18 cellular contexts compared by ENCODE assay signal in the genomic region with DNA sequence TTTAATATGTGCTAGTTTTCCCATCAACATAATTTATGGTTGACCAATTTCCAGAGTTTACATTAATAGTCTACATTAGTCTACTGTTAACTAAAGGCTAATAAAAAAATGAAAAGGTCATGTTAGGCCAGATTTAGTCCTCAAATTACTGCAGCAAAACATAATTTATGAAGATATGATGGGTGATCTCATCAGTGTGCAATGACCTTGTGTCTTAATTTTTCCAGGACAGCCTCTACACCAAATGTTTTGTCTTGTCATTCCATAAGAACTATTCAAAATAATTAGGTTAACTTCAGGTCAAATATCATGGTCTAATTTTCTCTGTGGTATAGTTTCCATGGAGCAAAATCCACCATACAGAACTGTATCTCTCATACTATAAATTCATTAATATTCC.
A peak's percentile ranks its signal among the peaks of the same experiment; 100 is the strongest.
DNase-seq lines count a peak whose midpoint lies in the region; ATAC-seq and TF ChIP-seq lines count a peak whose summit lies in the region.
"Had no signal": no experiment of that assay in that cellular context is flagged by ENCODE, and none has a peak within 500 bp of the region (broad histone marks: within the 10 kb centered on the region; RNA-seq: fewer than 3 reads in every experiment).

No MANE protein-coding gene starts in this region.

- intact Hi-C loops in A673 (cut with micrococcal nuclease; ENCODE audit: unreplicated experiment), result no loop called here

- H3K9me3 ChIP-seq in RWPE2 (ENCODE audit: severe bottlenecking), result no peaks in the 10 kb centered on the region
- no peaks in the 10 kb centered on the region for H3K9me3 ChIP-seq in A673 (ENCODE audit: low read depth, low read length, poor library complexity, severe bottlenecking)

- no peak for ATAC-seq in RWPE2 (ENCODE audit: low read depth)
- ATAC-seq: SK-N-SH treated with all-trans-retinoic acid at 6 μM for 48 hours had no signal

- POLR2A ChIA-PET in A673 (lab: Charles Lee; ENCODE audit: low non-redundant PET), result no interaction called here

- H3K36me3 ChIP-seq in RWPE2 (ENCODE audit: low read depth), result no peaks in the 10 kb centered on the region
- no peaks in the 10 kb centered on the region for H3K36me3 ChIP-seq in A673 (ENCODE audit: insufficient read depth, low read length, poor library complexity, severe bottlenecking)

- H3K4me1 ChIP-seq in RWPE2 (ENCODE audit: insufficient read depth, poor library complexity, severe bottlenecking) (peaks cover 40% of the 10 kb centered on the region), A673 (ENCODE audit: insufficient read depth, low read length, poor library complexity, severe bottlenecking) (no peaks in the 10 kb centered on the region)

- CTCF ChIA-PET in A673 (lab: Charles Lee), result no interaction called here

- H3K4me3 ChIP-seq in RWPE2 (ENCODE audit: severe bottlenecking) (no peak overlapping the region), fibroblast of villous mesenchyme (ENCODE audit: low read depth, low read length) (no peak overlapping the region), A673 (ENCODE audit: low read depth, low read length, poor library complexity, severe bottlenecking) (no peak overlapping the region)

- TF ChIP-seq CTCF in RWPE2 (IDR thresholded peaks at IDR 0.05; ENCODE audit: poor library complexity, severe bottlenecking) (no peak), fibroblast of villous mesenchyme (IDR thresholded peaks at IDR 0.05; ENCODE audit: insufficient read depth, low read depth, low read length) (no peak), A673 (conservative IDR thresholded peaks at IDR 0.05; ENCODE audit: low read depth, low read length) (no peak)

- H3K27ac ChIP-seq in RWPE2 (ENCODE audit: poor library complexity, severe bottlenecking) (peak overlapping the region; percentile 58), A673 (ENCODE audit: low read depth, low read length, poor library complexity, severe bottlenecking) (no peak overlapping the region)
- H3K27ac ChIP-seq: HL-60 had no signal

- H3K27me3 ChIP-seq in RWPE2 (ENCODE audit: insufficient read depth, poor library complexity, severe bottlenecking) (no peaks in the 10 kb centered on the region), A673 (replicated peaks; ENCODE audit: insufficient read depth, low read depth, low read length, poor library complexity) (no peaks in the 10 kb centered on the region)

- BruUV-seq in A673 (replicated peaks; lab: Mats Ljungman, UMichigan), result no TSS peak

- DNase-seq in GM03348 (ENCODE audit: low spot score) (peak; percentile 11), RWPE2 (ENCODE audit: low spot score) (no peak), fibroblast of villous mesenchyme (ENCODE audit: low read depth) (peak; percentile 8), SHP77 treated with DMSO at 0.1 percent for 48 hours (lab: John Stamatoyannopoulos, UW) (no peak), inferior parietal cortex (ENCODE audit: extremely low spot score) (no peak), A673 (ENCODE audit: low spot score) (no peak), SKM-1 (lab: John Stamatoyannopoulos, UW; ENCODE audit: unreplicated experiment) (no peak)
- DNase-seq: DMS 273 treated with DMSO at 0.1 percent for 48 hours, GF-D8, NCI-H1105, NCI-H2081, NCI-H510A treated with DMSO at 0.1 percent for 48 hours, NCI-H82, OCI-M1, SIG-M5, T-helper 1 cell had no signal

Comparison
In these comparisons a context has a peak if more than half of its experiments do, and no peak if none do; other contexts are left out.
1. DNase-seq: peak in GM03348 (single experiment) and fibroblast of villous mesenchyme (single experiment); none in RWPE2 (single experiment), SHP77 treated with DMSO at 0.1 percent for 48 hours (single experiment), inferior parietal cortex (single experiment), A673 (single experiment) and SKM-1 (single experiment).